ENCODE assay signal across 15 cellular contexts in genomic region chr10:67976292-67977245, GRCh38.
DNase-seq lines count a peak whose midpoint lies in the region; ATAC-seq, FAIRE-seq and TF ChIP-seq lines count a peak whose summit lies in the region.
"Had no signal": no experiment of that assay in that cellular context is flagged by ENCODE, and none has a peak within 500 bp of the region (broad histone marks: within the 10 kb centered on the region; RNA-seq: fewer than 3 reads in every experiment).

No MANE protein-coding gene starts in this region.

- WGBS in neuronal stem cell (ENCODE audit: extremely low coverage in 2 of 2, insufficient read length in 2 of 2, insufficient replicate concordance in 1 of 2), 2 donors: no CpG with 5 or more reads among the region's 3 CpGs

- peak overlapping the region; percentile 7 for H2AFZ ChIP-seq in neuronal stem cell (ENCODE audit: low read length)

- TF ChIP-seq CTCF in Panc1 (IDR thresholded peaks at IDR 0.05): no peak

- FAIRE-seq in GM12891 (lab: Jason Lieb, UNC): peak; percentile 23
- FAIRE-seq: G401.6 had no signal

- H3K27me3 ChIP-seq in Panc1 (ENCODE audit: control insufficient read depth, insufficient read depth, low read length) (no peaks in the 10 kb centered on the region), neuronal stem cell (ENCODE audit: control insufficient read depth in 3 of 3, insufficient read depth in 3 of 3, low read depth in 1 of 3, low read length in 3 of 3) (no peaks in the 10 kb centered on the region)
- H3K27me3 ChIP-seq: dorsolateral prefrontal cortex had no signal

- no peak overlapping the region for H2BK120ac ChIP-seq in neuronal stem cell (ENCODE audit: low read depth, low read length)

- H3K9me3 ChIP-seq in Panc1 (ENCODE audit: control insufficient read depth, insufficient read depth, low read depth, low read length) (no peaks in the 10 kb centered on the region), neuronal stem cell (replicated peaks in 1 of 2; ENCODE audit: control insufficient read depth in 2 of 2, insufficient read depth in 1 of 2, low read depth in 1 of 2, low read length in 2 of 2) (peaks cover 2 to 4% of the 10 kb centered on the region in 2 donors)

- in situ Hi-C loops in Panc1 (cut with HindIII; ENCODE audit: low pct_unique_long_range_greater_than_20kb, low sequenced_read_pairs): no loop called here

- no peak overlapping the region for H2AK5ac ChIP-seq in neuronal stem cell (ENCODE audit: low read depth, low read length)

- H3K23ac ChIP-seq in neuronal stem cell (ENCODE audit: low read depth, low read length, poor library complexity): no peak overlapping the region

- no peak for TF ChIP-seq POLR2A in GM12891 (IDR thresholded peaks at IDR 0.05; ENCODE audit: low read depth, low read length)

- no peak overlapping the region for H4K8ac ChIP-seq in neuronal stem cell (ENCODE audit: low read depth, low read length)

- POLR2A ChIA-PET in Panc1 (lab: Charles Lee): interaction anchor here (0.6 kb wide), 1 partner anchor 395 kb away, joined by 7 read pairs; no protein-coding TSS in a partner anchor

- no peak overlapping the region for H2BK5ac ChIP-seq in neuronal stem cell (ENCODE audit: low read length)

- H3K4me2 ChIP-seq in neuronal stem cell (ENCODE audit: insufficient read depth, low read length, poor library complexity, severe bottlenecking): no peak overlapping the region

- peak; percentile 48; the same call in 1 of the 2 replicates for ATAC-seq in Panc1
- ATAC-seq in HG02884 (IDR thresholded peaks at IDR 0.05; ENCODE audit: unreplicated experiment): no peak
- no peak for ATAC-seq in GM19463 (IDR thresholded peaks at IDR 0.05; ENCODE audit: unreplicated experiment)
- no peak for ATAC-seq in HG03108 (IDR thresholded peaks at IDR 0.05; ENCODE audit: unreplicated experiment)

- no peak overlapping the region for H4K91ac ChIP-seq in neuronal stem cell (ENCODE audit: low read depth, low read length, poor library complexity)

- H3K9ac ChIP-seq in neuronal stem cell (ENCODE audit: low read depth, low read length, poor library complexity): no peak overlapping the region

- H3K4me1 ChIP-seq in Panc1 (ENCODE audit: control insufficient read depth, insufficient read depth, low read length): no peaks in the 10 kb centered on the region; the same call in 1 of the 2 replicates
- H3K4me1 ChIP-seq in neuronal stem cell (ENCODE audit: control insufficient read depth in 2 of 2, insufficient read depth in 1 of 2, low read depth in 1 of 2, low read length in 2 of 2): peaks cover 6% of the 10 kb centered on the region in 2 donors

- CTCF ChIA-PET in Panc1 (lab: Charles Lee): no interaction called here

- no peak overlapping the region for H3K14ac ChIP-seq in neuronal stem cell (ENCODE audit: low read length)

- no peak overlapping the region for H3K4ac ChIP-seq in neuronal stem cell (ENCODE audit: low read length)

- DNase-seq in GM12891 (ENCODE audit: insufficient read length, low spot score) (no peak), Panc1 (ENCODE audit: low read depth, low spot score) (no peak), cardiac septum (ENCODE audit: low spot score) (peak; percentile 79), neuronal stem cell (ENCODE audit: low spot score) (no peak), SIG-M5 (lab: John Stamatoyannopoulos, UW) (no peak)
- DNase-seq: activated CD8-positive, alpha-beta memory T cell treated with anti-CD3 and anti-CD28 coated beads for 24 hours; activated naive CD8-positive, alpha-beta T cell treated with anti-CD3 and anti-CD28 coated beads, Interleukin-2, amount 10 ng/mL, durations not matched to agents 7 days and 5 days; NCI-H1436 treated with DMSO at 0.1 percent for 48 hours; T-helper 9 cell had no signal

- H3K36me3 ChIP-seq in Panc1 (ENCODE audit: control insufficient read depth, insufficient read depth, low read length) (peaks cover 26% of the 10 kb centered on the region), neuronal stem cell (replicated peaks in 1 of 2; ENCODE audit: control insufficient read depth in 2 of 2, insufficient read depth in 2 of 2, low read length in 2 of 2) (peaks cover 7 to 55% of the 10 kb centered on the region in 2 donors)

- intact Hi-C loops in Panc1 (cut with micrococcal nuclease; ENCODE audit: unreplicated experiment): no loop called here
- intact Hi-C loops in cardiac septum (cut with DNase I): no loop called here

- H2BK15ac ChIP-seq in neuronal stem cell (ENCODE audit: low read length): no peak overlapping the region

- H3K27ac ChIP-seq in Panc1 (ENCODE audit: low read length) (no peak overlapping the region), neuronal stem cell (replicated peaks; ENCODE audit: low read length) (peak overlapping the region; percentile 8)
- H3K27ac ChIP-seq: C4-2B had no signal

- no peaks in the 10 kb centered on the region for H3K79me1 ChIP-seq in neuronal stem cell (ENCODE audit: low read depth, low read length)

- no peak overlapping the region for H2BK12ac ChIP-seq in neuronal stem cell (ENCODE audit: low read length)

- no peak overlapping the region for H3K4me3 ChIP-seq in Panc1 (ENCODE audit: low read depth in 2 of 2, low read length in 2 of 2)
- no peak overlapping the region for H3K4me3 ChIP-seq in neuronal stem cell (ENCODE audit: low read length in 2 of 2)
- H3K4me3 ChIP-seq: dorsolateral prefrontal cortex had no signal

- H3K18ac ChIP-seq in neuronal stem cell (ENCODE audit: low read length): no peak overlapping the region

- no TSS peak for BruUV-seq in Panc1 (replicated peaks; lab: Mats Ljungman, UMichigan)

TF ChIP-seq in GM12891, 5 proteins besides CTCF, POLR2A, EP300 and RAD21:
- TF ChIP-seq POLR2AphosphoS5 (IDR thresholded peaks at IDR 0.05; ENCODE audit: low read depth, low read length): no peak
- no peak for TF ChIP-seq SPI1 (IDR thresholded peaks at IDR 0.05; ENCODE audit: low read depth, low read length)
- TF ChIP-seq TAF1 (IDR thresholded peaks at IDR 0.05; ENCODE audit: low read depth, low read length): no peak
- no peak for TF ChIP-seq PAX5 (IDR thresholded peaks at IDR 0.05; ENCODE audit: insufficient read depth, low read length, severe bottlenecking)
- TF ChIP-seq POU2F2 (IDR thresholded peaks at IDR 0.05; ENCODE audit: low read depth, low read length): no peak
TF ChIP-seq in GM12891: peak in this region for 0.
